In genomic region chr14:94113908-94114588, GRCh38 we compare ENCODE assay signal across 16 cellular contexts. TPM values are rescaled to one million over a fixed set of nuclear protein-coding genes. Genes with fewer than 3 reads are reported as not detected.
DNase-seq lines count a peak whose midpoint lies in the region; ATAC-seq, FAIRE-seq and TF ChIP-seq lines count a peak whose summit lies in the region.
"Had no signal": no experiment of that assay in that cellular context is flagged by ENCODE, and none has a peak within 500 bp of the region (broad histone marks: within the 10 kb centered on the region; RNA-seq: fewer than 3 reads in every experiment).

No MANE protein-coding gene starts in this region.

- H4K91ac ChIP-seq in mesenchymal stem cell (ENCODE audit: low read length), result no peak overlapping the region

- no peak for TF ChIP-seq POLR2A in HepG2 (IDR thresholded peaks at IDR 0.05; ENCODE audit: insufficient read depth in 1 of 2, low read depth in 2 of 2, low read length in 2 of 2)
- no peak for TF ChIP-seq POLR2A in right lobe of liver (IDR thresholded peaks at IDR 0.05)
- TF ChIP-seq POLR2A in vagina (IDR thresholded peaks at IDR 0.05), result no peak
- no peak for TF ChIP-seq POLR2A in GM12891 (IDR thresholded peaks at IDR 0.05; ENCODE audit: low read depth, low read length)

- H3K9ac ChIP-seq in HepG2 (ENCODE audit: insufficient read depth, low read depth, low read length) (no peak overlapping the region), mesenchymal stem cell (ENCODE audit: low read length) (no peak overlapping the region)

- no peak overlapping the region for H2AFZ ChIP-seq in HepG2 (ENCODE audit: low read length)
- no peak overlapping the region for H2AFZ ChIP-seq in mesenchymal stem cell (ENCODE audit: low read depth, low read length)

- in situ Hi-C loops in HepG2 (cut with HindIII; ENCODE audit: extremely low pct_ligation_motif_present, low pct_unique_long_range_greater_than_20kb), result no loop called here

- no peak for ATAC-seq in HepG2
- no peak for ATAC-seq in right lobe of liver
- ATAC-seq in omental fat pad (ENCODE audit: low FRiP score), result no peak
- ATAC-seq in HG03175 (IDR thresholded peaks at IDR 0.05; ENCODE audit: unreplicated experiment), result no peak
- ATAC-seq: PC-3 had no signal

- no peak overlapping the region for H2BK5ac ChIP-seq in mesenchymal stem cell (ENCODE audit: low read depth, low read length, poor library complexity, severe bottlenecking)

- no peak overlapping the region for H2BK120ac ChIP-seq in mesenchymal stem cell (ENCODE audit: low read depth, low read length)

- H4K8ac ChIP-seq in mesenchymal stem cell (ENCODE audit: low read length), result no peak overlapping the region

- H3K36me3 ChIP-seq in HepG2 (replicated peaks in 1 of 2; ENCODE audit: control insufficient read depth in 1 of 2, insufficient read depth in 2 of 2, low read length in 2 of 2) (no peaks in the 10 kb centered on the region), right lobe of liver (no peaks in the 10 kb centered on the region), vagina (no peaks in the 10 kb centered on the region), mesenchymal stem cell (ENCODE audit: control insufficient read depth in 1 of 2, insufficient read depth in 2 of 2, low read depth in 1 of 2, low read length in 2 of 2) (peaks cover 0 to 3% of the 10 kb centered on the region in 2 experiments)

- TF ChIP-seq CTCF in HepG2 (CRISPR knock-in tag; IDR thresholded peaks at IDR 0.05) (no peak), right lobe of liver (IDR thresholded peaks at IDR 0.05) (no peak), fibroblast of the aortic adventitia (IDR thresholded peaks at IDR 0.05; ENCODE audit: insufficient read depth, low read length) (no peak), omental fat pad (IDR thresholded peaks at IDR 0.05) (no peak), vagina (IDR thresholded peaks at IDR 0.05) (no peak)

- H3K4me2 ChIP-seq in HepG2 (ENCODE audit: low read depth, low read length) (no peak overlapping the region; the same call in 1 of the 2 replicates), mesenchymal stem cell (ENCODE audit: low read length, poor library complexity, severe bottlenecking) (no peak overlapping the region)

- FAIRE-seq in HepG2 (lab: Jason Lieb, UNC), result no peak
- no peak for FAIRE-seq in GM12891 (lab: Jason Lieb, UNC)
- FAIRE-seq: frontal cortex had no signal

- H3K27me3 ChIP-seq in HepG2 (ENCODE audit: control insufficient read depth in 1 of 2, insufficient read depth in 2 of 2, low read length in 2 of 2) (peaks cover 2 to 22% of the 10 kb centered on the region in 2 experiments; a peak in 2 of 5 replicates), right lobe of liver (no peaks in the 10 kb centered on the region), vagina (no peaks in the 10 kb centered on the region), mesenchymal stem cell (ENCODE audit: control insufficient read depth in 1 of 2, insufficient read depth in 1 of 2, low read length in 2 of 2) (peaks cover 5 to 43% of the 10 kb centered on the region in 2 experiments)

- H3K18ac ChIP-seq in mesenchymal stem cell (ENCODE audit: low read depth in 1 of 2, low read length in 2 of 2), result no peak overlapping the region

- no peak overlapping the region for H2BK12ac ChIP-seq in mesenchymal stem cell (ENCODE audit: low read length in 2 of 2)

- H3K23ac ChIP-seq in mesenchymal stem cell (ENCODE audit: low read length in 2 of 2), result peak overlapping the region in 1 of 2 experiments; percentile 47

- no peaks in the 10 kb centered on the region for H3K79me1 ChIP-seq in mesenchymal stem cell (replicated peaks; ENCODE audit: low read length, poor library complexity, severe bottlenecking)

- no peak overlapping the region for H3K4ac ChIP-seq in mesenchymal stem cell (ENCODE audit: low read depth in 1 of 2, low read length in 2 of 2)

- 90% methylated on average over 1 of the region's 5 CpGs for WGBS in HepG2 (ENCODE audit: low lambda C conversion rate)
- 58% methylated on average over 2 of the region's 5 CpGs for WGBS in right lobe of liver (ENCODE audit: insufficient coverage, low coverage, low lambda C conversion rate, missing lambda C conversion rate)
- 93% methylated on average over 5 of the region's 5 CpGs for WGBS in mesenchymal stem cell

- no peak for TF ChIP-seq RAD21 in HepG2 (CRISPR knock-in tag; IDR thresholded peaks at IDR 0.05)

- H4K20me1 ChIP-seq in HepG2 (ENCODE audit: insufficient read depth, low read length), result no peaks in the 10 kb centered on the region

- H3K9me3 ChIP-seq in HepG2 (ENCODE audit: low read length) (no peaks in the 10 kb centered on the region), right lobe of liver (no peaks in the 10 kb centered on the region), vagina (no peaks in the 10 kb centered on the region), mesenchymal stem cell (ENCODE audit: control insufficient read depth, low read length) (no peaks in the 10 kb centered on the region)

- CTCF ChIA-PET in HepG2 (lab: Yijun Ruan, JAX; ENCODE audit: low intra/inter-chr PET ratio, low total read pairs), result no interaction called here

- no peaks in the 10 kb centered on the region for H3K79me2 ChIP-seq in HepG2 (ENCODE audit: insufficient read depth, low read length)

- POLR2A ChIA-PET in HepG2 (lab: Yijun Ruan, JAX), result no interaction called here

- H3K4me3 ChIP-seq in HepG2 (replicated peaks in 1 of 3; ENCODE audit: insufficient read depth in 1 of 3, low read depth in 2 of 3, low read length in 3 of 3) (no peak overlapping the region), right lobe of liver (no peak overlapping the region), fibroblast of the aortic adventitia (ENCODE audit: low read depth, low read length) (no peak overlapping the region), vagina (no peak overlapping the region), mesenchymal stem cell (ENCODE audit: insufficient read depth in 1 of 2, low read depth in 1 of 2, low read length in 2 of 2) (no peak overlapping the region)

- TF ChIP-seq EP300 in HepG2 (IDR thresholded peaks at IDR 0.05; ENCODE audit: low read depth in 2 of 2, low read length in 2 of 2), result no peak
- TF ChIP-seq EP300 in HepG2 (CRISPR knock-in tag; IDR thresholded peaks at IDR 0.05; ENCODE audit: borderline replicate concordance), result no peak

- BruUV-seq in HepG2 (replicated peaks; lab: Mats Ljungman, UMichigan), result no TSS peak

- H3K4me1 ChIP-seq in HepG2 (ENCODE audit: insufficient read depth, low read length) (peaks cover 56% of the 10 kb centered on the region), right lobe of liver (peaks cover 0 to 8% (median 0%) of the 10 kb centered on the region in 4 donors), vagina (peaks cover 60% of the 10 kb centered on the region), mesenchymal stem cell (ENCODE audit: control insufficient read depth, insufficient read depth, low read depth, low read length) (no peaks in the 10 kb centered on the region)

- H3K27ac ChIP-seq in HepG2 (ENCODE audit: extremely low read length, insufficient read depth, low read length) (no peak overlapping the region), right lobe of liver (no peak overlapping the region), vagina (peak overlapping the region; percentile 77), mesenchymal stem cell (ENCODE audit: low read length, poor library complexity, severe bottlenecking) (no peak overlapping the region)

- H2AK5ac ChIP-seq in mesenchymal stem cell (ENCODE audit: low read length, severe bottlenecking), result no peak overlapping the region

- intact Hi-C loops in HepG2 (cut with micrococcal nuclease; ENCODE audit: unreplicated experiment), result no loop called here
- intact Hi-C loops in right lobe of liver (cut with DNase I), result no loop called here
- intact Hi-C loops in vagina (cut with DNase I), result no loop called here

- no peak for DNase-seq in HepG2 (ENCODE audit: low spot score)
- no peak for DNase-seq in right lobe of liver
- DNase-seq in fibroblast of the aortic adventitia (ENCODE audit: low read depth), result peak; percentile 41
- DNase-seq in omental fat pad (ENCODE audit: low spot score), result peak; percentile 19
- no peak for DNase-seq in vagina (ENCODE audit: extremely low spot score in 2 of 2)
- no peak for DNase-seq in GM12891 (ENCODE audit: insufficient read length, low spot score)
- DNase-seq in mesenchymal stem cell, result no peak
- DNase-seq: activated CD4-positive, alpha-beta memory T cell treated with anti-CD3 and anti-CD28 coated beads for 36 hours; amniotic stem cell; NCI-H187 treated with DMSO at 0.1 percent for 48 hours; NCI-H510A; PC-3; posterior cingulate gyrus had no signal

- H3K14ac ChIP-seq in mesenchymal stem cell (ENCODE audit: low read length in 2 of 2), result no peak overlapping the region

- H2BK15ac ChIP-seq in mesenchymal stem cell (ENCODE audit: low read depth, poor library complexity, severe bottlenecking), result no peak overlapping the region

RNA-seq across cellular contexts. Expression of gene IFI27, which starts 3.5 kb away (rescaled TPM):
- total RNA-seq in HepG2 (2016; rRNA removed; fragmentation: Illumina TruSeq; extraction: Trizol) (1.2 and 2.0 TPM in 2 replicates), right lobe of liver (10 to 100 TPM; 10.0 to 32.5 (median 16.9) TPM), fibroblast of the aortic adventitia (ENCODE audit: low replicate concordance) (20.2 and 78.2 TPM in 2 replicates), omental fat pad (1,000 to 10,000 TPM in 1 of 4 donors, 100 to 1,000 TPM in 3; 285 to 1,264 (median 308) TPM), vagina (209 TPM)
- 1.2 TPM in 1 of 2 replicates, not detected in the other for total RNA-seq in HepG2 (2016; cell fraction: cytosol; rRNA removed; fragmentation: Illumina TruSeq; extraction: Trizol; ENCODE audit: low read depth)
- total RNA-seq in HepG2 (2016; cell fraction: insoluble cytoplasmic fraction; rRNA removed; fragmentation: Illumina TruSeq; extraction: Trizol), result 1.4 and 1.6 TPM in 2 replicates
- total RNA-seq in HepG2 (2016; cell fraction: membrane; rRNA removed; fragmentation: Illumina TruSeq; extraction: Trizol), result 0.80 and 1.1 TPM in 2 replicates
- total RNA-seq in HepG2 (2016; cell fraction: nucleus; rRNA removed; fragmentation: Illumina TruSeq; extraction: Trizol), result 1.3 and 2.1 TPM in 2 replicates
- 1.7 and 2.3 TPM in 2 replicates for polyA plus RNA-seq in HepG2 (2011; rRNA removed)
- polyA plus RNA-seq in HepG2 (2011; cell fraction: cytosol; rRNA removed), result 2.5 and 3.5 TPM in 2 replicates
- 2.2 and 2.7 TPM in 2 replicates for polyA plus RNA-seq in HepG2 (2011; cell fraction: nucleus; rRNA removed)
- 1.0 and 1.3 TPM in 2 replicates for polyA plus RNA-seq in HepG2 (2012)
- polyA plus RNA-seq in HepG2 (2016; cell fraction: cytosol; fragmentation: Illumina TruSeq; extraction: Trizol; ENCODE audit: low read depth), result 0.75 and 0.84 TPM in 2 replicates
- 0.77 and 0.79 TPM in 2 replicates for polyA plus RNA-seq in HepG2 (2016; cell fraction: insoluble cytoplasmic fraction; fragmentation: Illumina TruSeq; extraction: Trizol; ENCODE audit: low read depth)
- polyA plus RNA-seq in HepG2 (2016; cell fraction: membrane; fragmentation: Illumina TruSeq; extraction: Trizol; ENCODE audit: low read depth), result 0.64 and 1.1 TPM in 2 replicates
- 2.4 and 2.5 TPM in 2 replicates for polyA plus RNA-seq in HepG2 (2016; cell fraction: nucleus; fragmentation: Illumina TruSeq; extraction: Trizol; ENCODE audit: insufficient read depth, low read depth)
- polyA minus RNA-seq in HepG2 (2011; rRNA and poly(A)+ RNA removed; ENCODE audit: low replicate concordance), result 2.4 and 59.0 TPM in 2 replicates
- not detected in 2 replicates for polyA minus RNA-seq in HepG2 (2011; cell fraction: cytosol; rRNA and poly(A)+ RNA removed)
- polyA minus RNA-seq in HepG2 (2011; cell fraction: nucleus; rRNA and poly(A)+ RNA removed), result 0.39 and 1.1 TPM in 2 replicates
- 2.4 TPM for polyA plus RNA-seq in GM12891 (2012; ENCODE audit: low read depth, missing spikeins)
- 1.2 TPM for polyA plus RNA-seq in mesenchymal stem cell (2013, experiment 1 of 2)
- polyA plus RNA-seq in mesenchymal stem cell (2013, experiment 2 of 2), result 1.3 TPM
- total RNA-seq: G401 had no signal

RNA-seq across cellular contexts. Expression of gene IFI27L2, which starts 15.4 kb away (rescaled TPM):
- total RNA-seq in HepG2 (2016; rRNA removed; fragmentation: Illumina TruSeq; extraction: Trizol), result 4.3 and 6.0 TPM in 2 replicates
- total RNA-seq in HepG2 (2016; cell fraction: cytosol; rRNA removed; fragmentation: Illumina TruSeq; extraction: Trizol; ENCODE audit: low read depth), result 2.5 and 3.2 TPM in 2 replicates
- 5.0 and 5.5 TPM in 2 replicates for total RNA-seq in HepG2 (2016; cell fraction: insoluble cytoplasmic fraction; rRNA removed; fragmentation: Illumina TruSeq; extraction: Trizol)
- 3.6 and 3.7 TPM in 2 replicates for total RNA-seq in HepG2 (2016; cell fraction: membrane; rRNA removed; fragmentation: Illumina TruSeq; extraction: Trizol)
- 1.6 and 1.9 TPM in 2 replicates for total RNA-seq in HepG2 (2016; cell fraction: nucleus; rRNA removed; fragmentation: Illumina TruSeq; extraction: Trizol)
- polyA plus RNA-seq in HepG2 (2011; rRNA removed), result 4.8 and 6.9 TPM in 2 replicates
- polyA plus RNA-seq in HepG2 (2011; cell fraction: cytosol; rRNA removed), result 9.7 and 10.5 TPM in 2 replicates
- 3.1 and 4.9 TPM in 2 replicates for polyA plus RNA-seq in HepG2 (2011; cell fraction: nucleus; rRNA removed)
- 2.3 and 4.8 TPM in 2 replicates for polyA plus RNA-seq in HepG2 (2012)
- 3.7 and 4.6 TPM in 2 replicates for polyA plus RNA-seq in HepG2 (2016; cell fraction: cytosol; fragmentation: Illumina TruSeq; extraction: Trizol; ENCODE audit: low read depth)
- polyA plus RNA-seq in HepG2 (2016; cell fraction: insoluble cytoplasmic fraction; fragmentation: Illumina TruSeq; extraction: Trizol; ENCODE audit: low read depth), result 6.3 and 6.5 TPM in 2 replicates
- 2.3 and 3.4 TPM in 2 replicates for polyA plus RNA-seq in HepG2 (2016; cell fraction: membrane; fragmentation: Illumina TruSeq; extraction: Trizol; ENCODE audit: low read depth)
- 2.8 and 4.6 TPM in 2 replicates for polyA plus RNA-seq in HepG2 (2016; cell fraction: nucleus; fragmentation: Illumina TruSeq; extraction: Trizol; ENCODE audit: insufficient read depth, low read depth)
- 1.5 and 6.0 TPM in 2 replicates for polyA minus RNA-seq in HepG2 (2011; rRNA and poly(A)+ RNA removed; ENCODE audit: low replicate concordance)
- not detected in 2 replicates for polyA minus RNA-seq in HepG2 (2011; cell fraction: cytosol; rRNA and poly(A)+ RNA removed)
- 1.1 TPM in 1 of 2 replicates, not detected in the other for polyA minus RNA-seq in HepG2 (2011; cell fraction: nucleus; rRNA and poly(A)+ RNA removed)
- total RNA-seq in right lobe of liver, result 1 to 10 TPM in 5 of 6 experiments, not detected in 1; 1.8 to 7.9 (median 4.1) TPM
- 107 and 247 TPM in 2 replicates for total RNA-seq in fibroblast of the aortic adventitia (ENCODE audit: low replicate concordance)
- 100 to 1,000 TPM in 1 of 4 donors, 10 to 100 TPM in 3; 43.2 to 109 (median 47.7) TPM for total RNA-seq in omental fat pad
- 171 TPM for total RNA-seq in vagina
- polyA plus RNA-seq in GM12891 (2012; ENCODE audit: low read depth, missing spikeins), result 140 TPM
- 72.9 TPM for polyA plus RNA-seq in mesenchymal stem cell (2013, experiment 1 of 2)
- polyA plus RNA-seq in mesenchymal stem cell (2013, experiment 2 of 2), result 74.9 TPM

RNA-seq across cellular contexts. Expression of gene IFI27L1, which starts 32.9 kb away (rescaled TPM):
- total RNA-seq in HepG2 (2016; rRNA removed; fragmentation: Illumina TruSeq; extraction: Trizol) (19.0 and 19.3 TPM in 2 replicates), right lobe of liver (1 to 10 TPM; 2.6 to 8.2 (median 5.3) TPM), fibroblast of the aortic adventitia (ENCODE audit: low replicate concordance) (8.9 and 12.2 TPM in 2 replicates), omental fat pad (10 to 100 TPM in 3 of 4 donors, 1 to 10 TPM in 1; 9.2 to 28.6 (median 13.1) TPM), vagina (18.9 TPM)
- 6.4 and 9.9 TPM in 2 replicates for total RNA-seq in HepG2 (2016; cell fraction: cytosol; rRNA removed; fragmentation: Illumina TruSeq; extraction: Trizol; ENCODE audit: low read depth)
- 18.3 and 20.8 TPM in 2 replicates for total RNA-seq in HepG2 (2016; cell fraction: insoluble cytoplasmic fraction; rRNA removed; fragmentation: Illumina TruSeq; extraction: Trizol)
- 10.0 and 10.1 TPM in 2 replicates for total RNA-seq in HepG2 (2016; cell fraction: membrane; rRNA removed; fragmentation: Illumina TruSeq; extraction: Trizol)
- total RNA-seq in HepG2 (2016; cell fraction: nucleus; rRNA removed; fragmentation: Illumina TruSeq; extraction: Trizol), result 14.3 and 16.2 TPM in 2 replicates
- 9.6 and 11.9 TPM in 2 replicates for polyA plus RNA-seq in HepG2 (2011; rRNA removed)
- 14.3 and 18.1 TPM in 2 replicates for polyA plus RNA-seq in HepG2 (2011; cell fraction: cytosol; rRNA removed)
- 13.5 TPM in 2 replicates for polyA plus RNA-seq in HepG2 (2011; cell fraction: nucleus; rRNA removed)
- 8.0 and 11.2 TPM in 2 replicates for polyA plus RNA-seq in HepG2 (2012)
- 5.6 and 7.8 TPM in 2 replicates for polyA plus RNA-seq in HepG2 (2016; cell fraction: cytosol; fragmentation: Illumina TruSeq; extraction: Trizol; ENCODE audit: low read depth)
- 12.7 and 14.3 TPM in 2 replicates for polyA plus RNA-seq in HepG2 (2016; cell fraction: insoluble cytoplasmic fraction; fragmentation: Illumina TruSeq; extraction: Trizol; ENCODE audit: low read depth)
- 5.7 and 8.7 TPM in 2 replicates for polyA plus RNA-seq in HepG2 (2016; cell fraction: membrane; fragmentation: Illumina TruSeq; extraction: Trizol; ENCODE audit: low read depth)
- 26.6 and 29.4 TPM in 2 replicates for polyA plus RNA-seq in HepG2 (2016; cell fraction: nucleus; fragmentation: Illumina TruSeq; extraction: Trizol; ENCODE audit: insufficient read depth, low read depth)
- polyA minus RNA-seq in HepG2 (2011; rRNA and poly(A)+ RNA removed; ENCODE audit: low replicate concordance), result 5.1 and 14.3 TPM in 2 replicates
- 2.7 and 3.1 TPM in 2 replicates for polyA minus RNA-seq in HepG2 (2011; cell fraction: cytosol; rRNA and poly(A)+ RNA removed)
- 5.5 and 8.3 TPM in 2 replicates for polyA minus RNA-seq in HepG2 (2011; cell fraction: nucleus; rRNA and poly(A)+ RNA removed)
- polyA plus RNA-seq in GM12891 (2012; ENCODE audit: low read depth, missing spikeins), result 18.6 TPM
- polyA plus RNA-seq in mesenchymal stem cell (2013, experiment 1 of 2), result 20.5 TPM
- 20.5 TPM for polyA plus RNA-seq in mesenchymal stem cell (2013, experiment 2 of 2)

RNA-seq across cellular contexts. Expression of gene DDX24, which starts 33.0 kb away (rescaled TPM):
- total RNA-seq in HepG2 (2016; rRNA removed; fragmentation: Illumina TruSeq; extraction: Trizol), result 149 and 215 TPM in 2 replicates
- 8.8 and 12.3 TPM in 2 replicates for total RNA-seq in HepG2 (2016; cell fraction: cytosol; rRNA removed; fragmentation: Illumina TruSeq; extraction: Trizol; ENCODE audit: low read depth)
- total RNA-seq in HepG2 (2016; cell fraction: insoluble cytoplasmic fraction; rRNA removed; fragmentation: Illumina TruSeq; extraction: Trizol), result 152 and 207 TPM in 2 replicates
- 25.6 and 27.8 TPM in 2 replicates for total RNA-seq in HepG2 (2016; cell fraction: membrane; rRNA removed; fragmentation: Illumina TruSeq; extraction: Trizol)
- total RNA-seq in HepG2 (2016; cell fraction: nucleus; rRNA removed; fragmentation: Illumina TruSeq; extraction: Trizol), result 84.5 and 106 TPM in 2 replicates
- polyA plus RNA-seq in HepG2 (2011; rRNA removed), result 62.3 and 67.3 TPM in 2 replicates
- polyA plus RNA-seq in HepG2 (2011; cell fraction: cytosol; rRNA removed), result 38.2 and 50.1 TPM in 2 replicates
- polyA plus RNA-seq in HepG2 (2011; cell fraction: nucleus; rRNA removed), result 56.2 and 66.5 TPM in 2 replicates
- 86.8 and 88.0 TPM in 2 replicates for polyA plus RNA-seq in HepG2 (2012)
- polyA plus RNA-seq in HepG2 (2016; cell fraction: cytosol; fragmentation: Illumina TruSeq; extraction: Trizol; ENCODE audit: low read depth), result 5.2 and 6.0 TPM in 2 replicates
- polyA plus RNA-seq in HepG2 (2016; cell fraction: insoluble cytoplasmic fraction; fragmentation: Illumina TruSeq; extraction: Trizol; ENCODE audit: low read depth), result 160 and 163 TPM in 2 replicates
- polyA plus RNA-seq in HepG2 (2016; cell fraction: membrane; fragmentation: Illumina TruSeq; extraction: Trizol; ENCODE audit: low read depth), result 12.6 and 13.0 TPM in 2 replicates
- polyA plus RNA-seq in HepG2 (2016; cell fraction: nucleus; fragmentation: Illumina TruSeq; extraction: Trizol; ENCODE audit: insufficient read depth, low read depth), result 104 and 108 TPM in 2 replicates
- polyA minus RNA-seq in HepG2 (2011; rRNA and poly(A)+ RNA removed; ENCODE audit: low replicate concordance), result 50.1 and 167 TPM in 2 replicates
- 37.3 and 43.9 TPM in 2 replicates for polyA minus RNA-seq in HepG2 (2011; cell fraction: cytosol; rRNA and poly(A)+ RNA removed)
- polyA minus RNA-seq in HepG2 (2011; cell fraction: nucleus; rRNA and poly(A)+ RNA removed), result 50.2 and 79.2 TPM in 2 replicates
- 10 to 100 TPM; 47.8 to 74.0 (median 63.6) TPM for total RNA-seq in right lobe of liver
- 130 and 446 TPM in 2 replicates for total RNA-seq in fibroblast of the aortic adventitia (ENCODE audit: low replicate concordance)
- 100 to 1,000 TPM; 106 to 215 (median 147) TPM for total RNA-seq in omental fat pad
- total RNA-seq in vagina, result 109 TPM
- polyA plus RNA-seq in GM12891 (2012; ENCODE audit: low read depth, missing spikeins), result 163 TPM
- polyA plus RNA-seq in mesenchymal stem cell (2013, experiment 1 of 2), result 132 TPM
- 129 TPM for polyA plus RNA-seq in mesenchymal stem cell (2013, experiment 2 of 2)

Comparison
In these comparisons a context has a peak if more than half of its experiments do, and no peak if none do; other contexts are left out.
1. DNase-seq: peak in fibroblast of the aortic adventitia (single experiment) and omental fat pad (single experiment); none in HepG2 (single experiment), right lobe of liver (0 of 3), vagina (0 of 2), GM12891 (single experiment) and mesenchymal stem cell (single experiment).